ENCODE assay signal across 23 cellular contexts in the genomic region with DNA sequence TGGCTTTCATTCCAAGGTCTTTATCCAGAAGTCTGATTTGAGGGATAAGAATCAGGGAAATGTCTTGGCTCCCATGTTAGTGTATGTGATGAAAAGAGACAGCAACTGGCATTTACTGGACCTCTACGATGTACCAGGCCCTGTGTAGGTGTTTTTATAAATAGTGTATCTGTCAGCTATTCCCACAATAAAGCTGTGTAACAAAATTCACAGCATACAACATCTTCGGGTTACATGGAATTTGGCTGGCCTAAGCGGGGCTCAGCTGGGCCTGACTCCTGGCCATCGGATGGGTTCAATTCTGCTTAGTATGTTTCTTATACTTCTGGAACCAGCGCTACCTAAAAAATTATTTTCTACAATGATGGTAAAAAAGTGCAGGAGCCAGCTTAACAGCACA.
"Had no signal": no experiment of that assay in that cellular context is flagged by ENCODE, and none has a peak within 500 bp of the region (broad histone marks: within the 10 kb centered on the region; RNA-seq: fewer than 3 reads in every experiment).

No MANE protein-coding gene starts in this region.

- ATAC-seq: T-cell had no signal

- H3K27ac ChIP-seq: HL-60, KMS-11 had no signal

- H3K4me2 ChIP-seq: KMS-11, SK-N-SH had no signal

- H3K9ac ChIP-seq: KMS-11, SK-N-SH had no signal

- H3K9me3 ChIP-seq: SK-N-SH had no signal

- DNase-seq: Kasumi-1, MM.1S, NCI-H1092 treated with DMSO at 0.1 percent for 48 hours, NCI-H1436, NCI-H187, NCI-H2029, NCI-H2081 treated with DMSO at 0.1 percent for 48 hours, NCI-H2171, NCI-H226, NCI-H446, NCI-H510A, NCI-H524 treated with DMSO at 0.1 percent for 48 hours, NCI-H69, NCI-H774, Right ventricle myocardium superior, RPMI8226, SK-N-SH, SW 1271, T-cell had no signal

- FAIRE-seq: HTR-8/SVneo, RCC 7860 had no signal
